Comparison of ENCODE assay signal across 21 cellular contexts in genomic region chr1:59485171-59485570, GRCh38.
"Had no signal": no experiment of that assay in that cellular context is flagged by ENCODE, and none has a peak within 500 bp of the region (broad histone marks: within the 10 kb centered on the region; RNA-seq: fewer than 3 reads in every experiment).

No MANE protein-coding gene starts in this region.

- H3K9me3 ChIP-seq: body of pancreas, SJSA1 had no signal

- H3K27me3 Mint-ChIP-seq: activated naive CD4-positive, alpha-beta T cell treated with anti-CD3 and anti-CD28 coated beads, Interleukin-2, amount 50 U/mL, for 24 hours had no signal

- H3K9me3 Mint-ChIP-seq: activated naive CD4-positive, alpha-beta T cell treated with anti-CD3 and anti-CD28 coated beads, Interleukin-2, amount 50 U/mL, for 24 hours; T-helper 1 cell treated with Interleukin-12 subunit alpha and Interleukin-12 subunit beta and Interleukin-4 antibody, amounts not matched to agents 30 μg/mL and 1 μg/mL, for 36 hours had no signal

- H3K36me3 Mint-ChIP-seq: activated naive CD4-positive, alpha-beta T cell treated with anti-CD3 and anti-CD28 coated beads, Interleukin-2, amount 50 U/mL, for 24 hours had no signal

- H3K4me3 ChIP-seq: body of pancreas, SJSA1 had no signal

- H3K27ac Mint-ChIP-seq: activated CD8-positive, alpha-beta T cell treated with anti-CD3 and anti-CD28 coated beads, Interleukin-2, amount 10 ng/mL, durations not matched to agents 7 days and 5 days; activated naive CD4-positive, alpha-beta T cell treated with anti-CD3 and anti-CD28 coated beads, Interleukin-2, amount 50 U/mL, for 24 hours; T-helper 1 cell treated with Interleukin-12 subunit alpha and Interleukin-12 subunit beta and Interleukin-4 antibody, amounts not matched to agents 30 μg/mL and 1 μg/mL, for 36 hours had no signal

- DNase-seq: activated CD4-positive, alpha-beta T cell treated with anti-CD3 and anti-CD28 coated beads for 48 hours; activated CD4-positive, alpha-beta T cell treated with anti-CD3 and anti-CD28 coated beads, Interleukin-2, amount 50 U/mL, for 4 hours; activated CD4-positive, CD25-positive, alpha-beta regulatory T cell treated with anti-CD3 and anti-CD28 coated beads, Interleukin-2, amount 50 U/mL, for 72 hours; activated CD8-positive, alpha-beta memory T cell treated with anti-CD3 and anti-CD28 coated beads, Interleukin-2, amount 50 U/mL, for 48 hours; activated CD8-positive, alpha-beta T cell treated with anti-CD3 and anti-CD28 coated beads, Interleukin-2, amount 10 ng/mL, durations not matched to agents 7 days and 5 days; activated T-cell treated with anti-CD3 and anti-CD28 coated beads, Interleukin-2, amount 50 U/mL, for 1 hour; aorta; body of pancreas; central memory CD4-positive, alpha-beta T cell; Karpas-422; MM.1S; NCI-H1105 treated with DMSO at 0.1 percent for 48 hours; NCI-H1436 treated with DMSO at 0.1 percent for 48 hours; NCI-H187 treated with DMSO at 0.1 percent for 48 hours; NCI-H2081 treated with DMSO at 0.1 percent for 48 hours; SW 1271 had no signal

- H3K27ac ChIP-seq: body of pancreas had no signal

- H3K27me3 ChIP-seq: body of pancreas, SJSA1 had no signal

- ATAC-seq: activated CD8-positive, alpha-beta T cell treated with anti-CD3 and anti-CD28 coated beads, Interleukin-2, amount 10 ng/mL, durations not matched to agents 7 days and 5 days; body of pancreas; Right ventricle myocardium inferior; SK-N-SH treated with all-trans-retinoic acid at 6 μM for 48 hours had no signal

- H3K4me3 Mint-ChIP-seq: activated CD8-positive, alpha-beta T cell treated with anti-CD3 and anti-CD28 coated beads, Interleukin-2, amount 10 ng/mL, durations not matched to agents 7 days and 5 days; activated naive CD4-positive, alpha-beta T cell treated with anti-CD3 and anti-CD28 coated beads, Interleukin-2, amount 50 U/mL, for 24 hours; T-helper 1 cell treated with Interleukin-12 subunit alpha and Interleukin-12 subunit beta and Interleukin-4 antibody, amounts not matched to agents 30 μg/mL and 1 μg/mL, for 36 hours had no signal

- H3K4me1 Mint-ChIP-seq: activated naive CD4-positive, alpha-beta T cell treated with anti-CD3 and anti-CD28 coated beads, Interleukin-2, amount 50 U/mL, for 24 hours had no signal

- H3K36me3 ChIP-seq: SJSA1 had no signal
